Comparison of ENCODE assay signal across 8 cellular contexts in genomic region chr19:50383307-50383851, GRCh38. TPM values are rescaled to one million over a fixed set of nuclear protein-coding genes. Genes with fewer than 3 reads are reported as not detected.
DNase-seq lines count a peak whose midpoint lies in the region; ATAC-seq, FAIRE-seq and TF ChIP-seq lines count a peak whose summit lies in the region.

No MANE protein-coding gene starts in this region.

- H2BK20ac ChIP-seq in H1 (ENCODE audit: low read length) = no peak overlapping the region

- no peak overlapping the region for H4K8ac ChIP-seq in H1 (ENCODE audit: extremely low read depth, insufficient read depth, low read length)

- TF ChIP-seq POLR2A in H1 (IDR thresholded peaks at IDR 0.05; ENCODE audit: control extremely low read depth in 1 of 2, low read depth in 2 of 2, low read length in 2 of 2) = no peak

- POLR2A ChIA-PET in H1 (lab: Charles Lee; ENCODE audit: partially characterized antibody) = interaction anchor here (0.6 to 4.0 kb wide), 20 partner anchors 10 to 153 kb away, joined by 3 to 28 read pairs (median 4); partner anchors contain the start of gene NAPSA

- H3K56ac ChIP-seq in H1 (replicated peaks; ENCODE audit: insufficient read length, low read depth, low read length) = no peak overlapping the region

- H3K4me1 ChIP-seq in H1 (replicated peaks in 1 of 4; ENCODE audit: control insufficient read depth in 3 of 4, insufficient read depth in 4 of 4, low read length in 3 of 4) = peaks cover 0 to 3% (median under 1%) of the 10 kb centered on the region in 4 experiments; a peak in 4 of 7 replicates

- no peak overlapping the region for H3K23ac ChIP-seq in H1 (ENCODE audit: insufficient read length)

- H3K27me3 ChIP-seq in MG63 (no peaks in the 10 kb centered on the region), H1 (replicated peaks in 1 of 4; ENCODE audit: control insufficient read depth in 3 of 4, extremely low read depth in 1 of 4, insufficient read depth in 3 of 4, low read length in 3 of 4) (no peaks in the 10 kb centered on the region)

- H2AK5ac ChIP-seq in H1 (ENCODE audit: low read depth, low read length) = no peak overlapping the region

- TF ChIP-seq EP300 in H1 (IDR thresholded peaks at IDR 0.05; ENCODE audit: borderline replicate concordance in 1 of 2, low read depth in 2 of 2, low read length in 2 of 2) = no peak

- no peaks in the 10 kb centered on the region for H3K9me3 ChIP-seq in MG63
- H3K9me3 ChIP-seq in H1 (ENCODE audit: insufficient read depth in 2 of 2, low read depth in 1 of 2, low read length in 1 of 2) = no peaks in the 10 kb centered on the region

- H4K91ac ChIP-seq in H1 (replicated peaks; ENCODE audit: insufficient read length, low read length) = no peak overlapping the region

- peaks cover 12 to 35% of the 10 kb centered on the region in 2 experiments; a peak in 3 of 4 replicates for H3K79me2 ChIP-seq in H1 (ENCODE audit: control insufficient read depth in 1 of 2, insufficient read depth in 2 of 2, low read length in 2 of 2)

- no peak overlapping the region for H3K4ac ChIP-seq in H1 (replicated peaks; ENCODE audit: insufficient read length, low read depth, low read length)

- no peak for FAIRE-seq in H1 (lab: Jason Lieb, UNC)

- H4K5ac ChIP-seq in H1 (ENCODE audit: insufficient read length, low read depth, low read length) = no peak overlapping the region

- no peak overlapping the region for H3K14ac ChIP-seq in H1 (ENCODE audit: insufficient read length)

- WGBS in H1 (ENCODE audit: extremely low coverage in 1 of 2, insufficient coverage in 1 of 2, insufficient read length in 1 of 2, insufficient replicate concordance in 2 of 2, low coverage in 1 of 2, low lambda C conversion rate in 2 of 2, missing lambda C conversion rate in 1 of 2), 2 experiments = 42% methylated on average over 15 of the region's 15 CpGs; no CpG with 5 or more reads in 1 of the 2 experiments

- CTCF ChIA-PET in H1 (lab: Charles Lee; ENCODE audit: partially characterized antibody) = interaction anchor here (1.1 to 1.3 kb wide), 4 partner anchors 13 to 154 kb away, joined by 3 to 5 read pairs (median 4); no protein-coding TSS in a partner anchor

- no peak overlapping the region for H2BK5ac ChIP-seq in H1 (ENCODE audit: low read depth, low read length)

- peak overlapping the region; percentile 16; the same call in 1 of the 2 replicates for H3K27ac ChIP-seq in H1 (ENCODE audit: low read depth, low read length)

- no peak overlapping the region for H2BK15ac ChIP-seq in H1 (ENCODE audit: low read length)

- ATAC-seq in omental fat pad (ENCODE audit: low FRiP score) (peak; percentile 2), GM21390 (IDR thresholded peaks at IDR 0.05; ENCODE audit: unreplicated experiment) (no peak), HG02610 (IDR thresholded peaks at IDR 0.05; ENCODE audit: unreplicated experiment) (no peak), GM18498 (IDR thresholded peaks at IDR 0.05; ENCODE audit: unreplicated experiment) (no peak)

- no peak for TF ChIP-seq CTCF in GM12864 (IDR thresholded peaks at IDR 0.05; ENCODE audit: low read depth, low read length, missing control alignments)
- no peak for TF ChIP-seq CTCF in H1 (IDR thresholded peaks at IDR 0.05; ENCODE audit: control extremely low read depth in 1 of 3, insufficient read depth in 1 of 3, low read depth in 1 of 3, low read length in 3 of 3)
- no peak for TF ChIP-seq CTCF in omental fat pad (IDR thresholded peaks at IDR 0.05)

- H2AFZ ChIP-seq in H1 (ENCODE audit: low read length) = no peak overlapping the region

- H3K18ac ChIP-seq in H1 (ENCODE audit: extremely low read depth, low read length) = peak overlapping the region; percentile 7; the same call in 1 of the 2 replicates

- no peak overlapping the region for H2BK120ac ChIP-seq in H1 (replicated peaks; ENCODE audit: low read depth, low read length)

- H3K79me1 ChIP-seq in H1 (ENCODE audit: low read depth, low read length) = peaks cover 12% of the 10 kb centered on the region

- peak overlapping the region; percentile 93 to 94 for H3K4me2 ChIP-seq in H1 (ENCODE audit: insufficient read depth in 1 of 2, low read depth in 2 of 2, low read length in 2 of 2)

- no peak for DNase-seq in GM12864 (ENCODE audit: low read depth)
- DNase-seq in MG63 = no peak
- DNase-seq in H1 (ENCODE audit: low read depth in 1 of 2, low spot score in 2 of 2) = no peak
- DNase-seq in omental fat pad (ENCODE audit: low spot score) = no peak
- DNase-seq in SW 1271 (lab: John Stamatoyannopoulos, UW) = no peak

- peak overlapping the region in 3 of 4 experiments; percentile 35 to 58 (median 46); a peak in 4 of 7 replicates for H3K9ac ChIP-seq in H1 (replicated peaks in 1 of 4; ENCODE audit: extremely low read depth in 1 of 4, low read depth in 3 of 4, low read length in 3 of 4)

- H3K23me2 ChIP-seq in H1 (ENCODE audit: low read depth, low read length) = peaks cover 9% of the 10 kb centered on the region; the same call in 1 of the 2 replicates

- peaks cover 11 to 22% of the 10 kb centered on the region in 2 experiments for H4K20me1 ChIP-seq in H1 (replicated peaks in 1 of 2; ENCODE audit: control insufficient read depth in 1 of 2, insufficient read depth in 2 of 2, low read length in 2 of 2)

- TF ChIP-seq RAD21 in H1 (IDR thresholded peaks at IDR 0.05 in 1 of 2, conservative IDR thresholded peaks at IDR 0.05 in 1 of 2; ENCODE audit: low read depth in 2 of 2, low read length in 2 of 2) = no peak

- H3K4me3 ChIP-seq in GM12864 (ENCODE audit: low read depth, low read length) (peak overlapping the region; percentile 91), MG63 (peak overlapping the region; percentile 78), H1 (ENCODE audit: extremely low read depth in 1 of 4, insufficient read depth in 2 of 4, low read depth in 3 of 4, low read length in 4 of 4) (peak overlapping the region; percentile 8 to 90 (median 32))

- no peak overlapping the region for H2BK12ac ChIP-seq in H1 (ENCODE audit: low read depth, low read length)

- H3K36me3 ChIP-seq in MG63 = peaks cover 63% of the 10 kb centered on the region
- H3K36me3 ChIP-seq in H1 (ENCODE audit: control insufficient read depth in 2 of 4, insufficient read depth in 4 of 4, low read length in 3 of 4) = peaks cover 15 to 42% (median 34%) of the 10 kb centered on the region in 4 experiments

RNA-seq across cellular contexts. Expression of gene POLD1, which starts 0.8 kb away (rescaled TPM):
- total RNA-seq in MG63 (2014; rRNA removed; shearing (Covaris generic); ENCODE audit: low replicate concordance) = 44.1 and 117 TPM in 2 replicates
- total RNA-seq in H1 (2021; fragmentation: NEBNext Ultra II Directional; extraction: Animal tissue kit (Norgen Biotek cat#: 25700)) = 141 and 149 TPM in 2 replicates
- polyA plus RNA-seq in H1 (2011; rRNA removed) = 142 and 191 TPM in 2 replicates
- polyA plus RNA-seq in H1 (2011; cell fraction: cytosol; rRNA removed) = 136 TPM
- 435 TPM for polyA plus RNA-seq in H1 (2011; cell fraction: nucleus; rRNA removed)
- polyA plus RNA-seq in H1 (2012, experiment 1 of 2) = 86.1 to 170 TPM (median 149 TPM) in 4 replicates
- 109 TPM for polyA plus RNA-seq in H1 (2012, experiment 2 of 2)
- polyA plus RNA-seq in H1 (2013, experiment 1 of 2) = 81.0 TPM
- polyA plus RNA-seq in H1 (2013, experiment 2 of 2) = 72.1 TPM
- 57.8 and 65.0 TPM in 2 replicates for polyA minus RNA-seq in H1 (2011; rRNA and poly(A)+ RNA removed)
- 137 TPM for polyA minus RNA-seq in H1 (2011; cell fraction: cytosol; rRNA and poly(A)+ RNA removed)
- 137 TPM for polyA minus RNA-seq in H1 (2011; cell fraction: nucleus; rRNA and poly(A)+ RNA removed)
- 10 to 100 TPM; 10.0 to 17.2 (median 11.7) TPM for total RNA-seq in omental fat pad

RNA-seq across cellular contexts. Expression of gene NR1H2, which starts 7.1 kb away (rescaled TPM):
- total RNA-seq in MG63 (2014; rRNA removed; shearing (Covaris generic); ENCODE audit: low replicate concordance) = 113 and 173 TPM in 2 replicates
- 40.3 and 41.4 TPM in 2 replicates for total RNA-seq in H1 (2021; fragmentation: NEBNext Ultra II Directional; extraction: Animal tissue kit (Norgen Biotek cat#: 25700))
- polyA plus RNA-seq in H1 (2011; rRNA removed) = 47.5 and 61.5 TPM in 2 replicates
- 43.0 TPM for polyA plus RNA-seq in H1 (2011; cell fraction: cytosol; rRNA removed)
- 70.3 TPM for polyA plus RNA-seq in H1 (2011; cell fraction: nucleus; rRNA removed)
- 22.3 to 39.2 TPM (median 34.3 TPM) in 4 replicates for polyA plus RNA-seq in H1 (2012, experiment 1 of 2)
- polyA plus RNA-seq in H1 (2012, experiment 2 of 2) = 33.5 TPM
- 19.2 TPM for polyA plus RNA-seq in H1 (2013, experiment 1 of 2)
- polyA plus RNA-seq in H1 (2013, experiment 2 of 2) = 18.0 TPM
- 20.3 and 22.8 TPM in 2 replicates for polyA minus RNA-seq in H1 (2011; rRNA and poly(A)+ RNA removed)
- 21.5 TPM for polyA minus RNA-seq in H1 (2011; cell fraction: cytosol; rRNA and poly(A)+ RNA removed)
- 25.5 TPM for polyA minus RNA-seq in H1 (2011; cell fraction: nucleus; rRNA and poly(A)+ RNA removed)
- 10 to 100 TPM; 73.5 to 93.5 (median 82.0) TPM for total RNA-seq in omental fat pad

RNA-seq across cellular contexts. Expression of gene NAPSA, which starts 17.9 kb away (rescaled TPM):
- total RNA-seq in MG63 (2014; rRNA removed; shearing (Covaris generic); ENCODE audit: low replicate concordance) = 1.5 TPM in 1 of 2 replicates, not detected in the other
- total RNA-seq in H1 (2021; fragmentation: NEBNext Ultra II Directional; extraction: Animal tissue kit (Norgen Biotek cat#: 25700)) = 0.71 and 1.1 TPM in 2 replicates
- polyA plus RNA-seq in H1 (2011; rRNA removed) = 0.73 and 0.93 TPM in 2 replicates
- polyA plus RNA-seq in H1 (2011; cell fraction: cytosol; rRNA removed) = 0.89 TPM
- 3.3 TPM for polyA plus RNA-seq in H1 (2011; cell fraction: nucleus; rRNA removed)
- 0.40 to 1.0 TPM (median 0.84 TPM) in 4 replicates for polyA plus RNA-seq in H1 (2012, experiment 1 of 2)
- 0.72 TPM for polyA plus RNA-seq in H1 (2012, experiment 2 of 2)
- 0.71 TPM for polyA plus RNA-seq in H1 (2013, experiment 1 of 2)
- polyA plus RNA-seq in H1 (2013, experiment 2 of 2) = 0.63 TPM
- 0.15 and 0.35 TPM in 2 replicates for polyA minus RNA-seq in H1 (2011; rRNA and poly(A)+ RNA removed)
- 0.73 TPM for polyA minus RNA-seq in H1 (2011; cell fraction: cytosol; rRNA and poly(A)+ RNA removed)
- polyA minus RNA-seq in H1 (2011; cell fraction: nucleus; rRNA and poly(A)+ RNA removed) = 1.00 TPM
- 1 to 10 TPM in 2 of 4 donors, not detected in 2; 1.3 TPM for total RNA-seq in omental fat pad

RNA-seq across cellular contexts. Expression of gene SPIB, which starts 35.4 kb away (rescaled TPM):
- not detected in 2 replicates for total RNA-seq in MG63 (2014; rRNA removed; shearing (Covaris generic); ENCODE audit: low replicate concordance)
- 9.6 and 11.1 TPM in 2 replicates for total RNA-seq in H1 (2021; fragmentation: NEBNext Ultra II Directional; extraction: Animal tissue kit (Norgen Biotek cat#: 25700))
- 11.8 and 17.4 TPM in 2 replicates for polyA plus RNA-seq in H1 (2011; rRNA removed)
- 6.7 TPM for polyA plus RNA-seq in H1 (2011; cell fraction: cytosol; rRNA removed)
- 11.2 TPM for polyA plus RNA-seq in H1 (2011; cell fraction: nucleus; rRNA removed)
- polyA plus RNA-seq in H1 (2012, experiment 1 of 2) = 6.5 to 13.3 TPM (median 10.4 TPM) in 4 replicates
- polyA plus RNA-seq in H1 (2012, experiment 2 of 2) = 7.3 TPM
- polyA plus RNA-seq in H1 (2013, experiment 1 of 2) = 13.0 TPM
- polyA plus RNA-seq in H1 (2013, experiment 2 of 2) = 14.7 TPM
- polyA minus RNA-seq in H1 (2011; rRNA and poly(A)+ RNA removed) = 3.5 and 5.2 TPM in 2 replicates
- polyA minus RNA-seq in H1 (2011; cell fraction: cytosol; rRNA and poly(A)+ RNA removed) = 3.7 TPM
- 2.6 TPM for polyA minus RNA-seq in H1 (2011; cell fraction: nucleus; rRNA and poly(A)+ RNA removed)
- total RNA-seq in omental fat pad = under 1 TPM in 1 of 4 donors, not detected in 3; 0.37 TPM

RNA-seq across cellular contexts. Expression of gene MYBPC2, which starts 49.3 kb away (rescaled TPM):
- total RNA-seq in MG63 (2014; rRNA removed; shearing (Covaris generic); ENCODE audit: low replicate concordance) = 0.03 TPM in 1 of 2 replicates, not detected in the other
- 3.1 and 4.1 TPM in 2 replicates for total RNA-seq in H1 (2021; fragmentation: NEBNext Ultra II Directional; extraction: Animal tissue kit (Norgen Biotek cat#: 25700))
- 1.8 and 2.7 TPM in 2 replicates for polyA plus RNA-seq in H1 (2011; rRNA removed)
- polyA plus RNA-seq in H1 (2011; cell fraction: cytosol; rRNA removed) = 3.3 TPM
- 8.8 TPM for polyA plus RNA-seq in H1 (2011; cell fraction: nucleus; rRNA removed)
- polyA plus RNA-seq in H1 (2012, experiment 1 of 2) = 1.9 to 7.3 TPM (median 5.3 TPM) in 4 replicates
- 1.5 TPM for polyA plus RNA-seq in H1 (2012, experiment 2 of 2)
- 2.8 TPM for polyA plus RNA-seq in H1 (2013, experiment 1 of 2)
- 3.1 TPM for polyA plus RNA-seq in H1 (2013, experiment 2 of 2)
- polyA minus RNA-seq in H1 (2011; rRNA and poly(A)+ RNA removed) = 2.0 and 2.5 TPM in 2 replicates
- polyA minus RNA-seq in H1 (2011; cell fraction: cytosol; rRNA and poly(A)+ RNA removed) = 1.3 TPM
- 2.8 TPM for polyA minus RNA-seq in H1 (2011; cell fraction: nucleus; rRNA and poly(A)+ RNA removed)
- under 1 TPM in 2 of 4 donors, not detected in 2; 0.09 to 0.12 TPM for total RNA-seq in omental fat pad

Comparison
In these comparisons a context has a peak if more than half of its experiments do, and no peak if none do; other contexts are left out.
1. H3K4me3 ChIP-seq: peak in every context shown above with its lines; median percentile 91 in GM12864; 78 in MG63; 32 in H1.